8 cellular contexts compared by ENCODE assay signal in the genomic region with DNA sequence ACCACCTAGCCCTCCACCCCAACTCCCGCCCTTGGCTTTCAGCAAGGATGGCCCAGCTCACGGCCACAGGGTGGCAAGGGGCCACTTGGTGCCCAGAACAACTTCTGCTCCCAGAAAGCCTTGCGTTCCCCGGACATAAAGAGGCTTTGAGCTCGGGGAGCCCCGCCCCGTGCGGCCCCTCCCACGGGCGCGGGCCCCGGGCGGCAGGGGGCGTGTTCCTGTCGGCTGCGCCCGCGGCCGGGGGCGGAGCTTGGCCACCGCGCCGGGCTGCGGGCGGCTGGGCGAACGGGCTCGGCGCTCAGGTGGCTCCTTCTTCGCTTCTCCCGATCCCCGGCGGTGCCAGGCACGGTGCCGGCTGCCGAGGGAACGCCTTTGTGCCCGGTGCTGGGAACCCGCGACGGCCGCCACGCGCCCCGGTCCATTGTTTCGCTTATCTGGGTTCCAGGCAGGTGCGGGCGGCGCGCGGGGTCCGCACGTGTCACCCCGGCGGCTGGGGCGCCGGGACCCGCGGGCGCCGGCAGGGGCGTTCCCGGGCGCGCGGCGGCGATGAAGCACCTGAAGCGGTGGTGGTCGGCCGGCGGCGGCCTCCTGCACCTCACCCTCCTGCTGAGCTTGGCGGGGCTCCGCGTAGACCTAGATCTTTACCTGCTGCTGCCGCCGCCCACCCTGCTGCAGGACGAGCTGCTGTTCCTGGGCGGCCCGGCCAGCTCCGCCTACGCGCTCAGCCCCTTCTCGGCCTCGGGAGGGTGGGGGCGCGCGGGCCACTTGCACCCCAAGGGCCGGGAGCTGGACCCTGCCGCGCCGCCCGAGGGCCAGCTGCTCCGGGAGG. TPM values are rescaled to one million over a fixed set of nuclear protein-coding genes. Genes with fewer than 3 reads are reported as not detected.
DNase-seq lines count a peak whose midpoint lies in the region; TF ChIP-seq lines count a peak whose summit lies in the region.

NFE2L3 (plus strand) TSS at position 246 of the 829 bp plus-strand sequence; CDS start at position 547, 301 bp downstream.

- intact Hi-C loops in activated naive CD4-positive, alpha-beta T cell treated with anti-CD3 and anti-CD28 coated beads for 36 hours (cut with micrococcal nuclease): loop anchor here (1.0 to 10.0 kb wide), 8 partner anchors 15 to 713 kb away; partner anchors contain the start of gene SKAP2
- intact Hi-C loops in ovary (cut with DNase I) (no loop called here), thyroid gland (cut with DNase I) (no loop called here)

- H3K9me3 Mint-ChIP-seq in activated naive CD4-positive, alpha-beta T cell treated with anti-CD3 and anti-CD28 coated beads for 36 hours: peaks cover 3% of the 10 kb centered on the region
- peaks cover 10% of the 10 kb centered on the region for H3K9me3 Mint-ChIP-seq in glutamatergic neuron (ENCODE audit: unreplicated experiment)

- 1 to 2% (median 1%) methylated on average over 62 to 95 of the region's 95 CpGs for WGBS in ovary, 3 donors
- WGBS in thyroid gland, 2 donors: 13% methylated on average over 2 of the region's 95 CpGs; no CpG with 5 or more reads in 1 of the 2 donors

- peak within 1 kb of the TSS; percentile 98 for H3K27ac Mint-ChIP-seq in activated naive CD4-positive, alpha-beta T cell treated with anti-CD3 and anti-CD28 coated beads for 36 hours
- H3K27ac Mint-ChIP-seq in glutamatergic neuron (ENCODE audit: unreplicated experiment): peak within 1 kb of the TSS; percentile 83

- H3K9me3 ChIP-seq in ES-I3 (ENCODE audit: control insufficient read depth, insufficient read depth, low read length): 0 out of 2 replicates have a peak, but pooled peaks cover under 1% of the 10 kb centered on the region
- H3K9me3 ChIP-seq in SK-N-MC (ENCODE audit: low read depth, low read length): no peaks in the 10 kb centered on the region
- H3K9me3 ChIP-seq in ovary: no peaks in the 10 kb centered on the region
- H3K9me3 ChIP-seq in thyroid gland: no peaks in the 10 kb centered on the region

- peak; percentile 25 for DNase-seq in GOT3 (lab: John Stamatoyannopoulos, UW)
- peak; percentile 95 for DNase-seq in LoVo (ENCODE audit: low spot score)
- no peak for DNase-seq in SK-N-MC (ENCODE audit: low read depth, low spot score)
- peak; percentile 86 for DNase-seq in activated naive CD4-positive, alpha-beta T cell treated with anti-CD3 and anti-CD28 coated beads for 36 hours
- DNase-seq in glutamatergic neuron: peak; percentile 77
- DNase-seq in ovary: peak in 3 of 5 donors; percentile 22 to 47 (median 26)
- DNase-seq in thyroid gland: peak; percentile 58 to 62

- H3K36me3 ChIP-seq in ES-I3 (ENCODE audit: insufficient read depth, low read length) (no peaks in the 10 kb centered on the region), SK-N-MC (ENCODE audit: insufficient read depth, low read length) (no peaks in the 10 kb centered on the region), ovary (no peaks in the 10 kb centered on the region), thyroid gland (no peaks in the 10 kb centered on the region)

- no peaks in the 10 kb centered on the region for H3K27me3 ChIP-seq in ovary
- H3K27me3 ChIP-seq in thyroid gland: no peaks in the 10 kb centered on the region

- no peak for TF ChIP-seq EP300 in ovary (IDR thresholded peaks at IDR 0.05)

- no peak for TF ChIP-seq POLR2A in ovary (IDR thresholded peaks at IDR 0.05)
- TF ChIP-seq POLR2A in thyroid gland (IDR thresholded peaks at IDR 0.05): no peak

- H3K4me3 ChIP-seq in SK-N-MC (peak within 1 kb of the TSS; percentile 77), ovary (peak within 1 kb of the TSS; percentile 35), thyroid gland (replicated peaks in 1 of 3) (peak within 1 kb of the TSS in 1 of 3 donors; percentile 40)

- TF ChIP-seq CTCF in glutamatergic neuron (IDR thresholded peaks at IDR 0.05; ENCODE audit: partially characterized antibody, unreplicated experiment): no peak
- no peak for TF ChIP-seq CTCF in ovary (IDR thresholded peaks at IDR 0.05)
- no peak for TF ChIP-seq CTCF in thyroid gland (IDR thresholded peaks at IDR 0.05)

- peaks cover 50% of the 10 kb centered on the region for H3K4me1 Mint-ChIP-seq in activated naive CD4-positive, alpha-beta T cell treated with anti-CD3 and anti-CD28 coated beads for 36 hours (ENCODE audit: low read depth)
- peaks cover 11% of the 10 kb centered on the region for H3K4me1 Mint-ChIP-seq in glutamatergic neuron (ENCODE audit: low read depth, unreplicated experiment)

- peak within 1 kb of the TSS; percentile 95 for H3K4me3 Mint-ChIP-seq in activated naive CD4-positive, alpha-beta T cell treated with anti-CD3 and anti-CD28 coated beads for 36 hours
- H3K4me3 Mint-ChIP-seq in glutamatergic neuron (ENCODE audit: unreplicated experiment): peak within 1 kb of the TSS; percentile 93

- H3K9ac ChIP-seq in ES-I3 (ENCODE audit: low read depth, low read length): peak within 1 kb of the TSS; percentile 70
- peak within 1 kb of the TSS; percentile 66 for H3K9ac ChIP-seq in SK-N-MC (ENCODE audit: insufficient read length)

- no peaks in the 10 kb centered on the region for H3K27me3 Mint-ChIP-seq in activated naive CD4-positive, alpha-beta T cell treated with anti-CD3 and anti-CD28 coated beads for 36 hours (ENCODE audit: low read depth)
- peaks cover 26% of the 10 kb centered on the region for H3K27me3 Mint-ChIP-seq in glutamatergic neuron (ENCODE audit: unreplicated experiment)

- H3K27ac ChIP-seq in SK-N-MC: no peak within 1 kb of the TSS
- H3K27ac ChIP-seq in ovary: no peak within 1 kb of the TSS
- H3K27ac ChIP-seq in thyroid gland: no peak within 1 kb of the TSS

- CTCF ChIA-PET in activated naive CD4-positive, alpha-beta T cell treated with anti-CD3 and anti-CD28 coated beads for 36 hours (lab: Charles Lee): interaction anchor here (0.8 to 2.3 kb wide), 12 partner anchors 11 to 217 kb away, joined by 3 to 8 read pairs (median 4); partner anchors contain the start of gene CBX3

- H3K4me1 ChIP-seq in ES-I3 (ENCODE audit: insufficient read depth, low read length) (peaks cover 29% of the 10 kb centered on the region), ovary (ENCODE audit: insufficient read depth) (no peaks in the 10 kb centered on the region), thyroid gland (peaks cover 0 to 18% of the 10 kb centered on the region in 2 donors)

- H3K36me3 Mint-ChIP-seq in activated naive CD4-positive, alpha-beta T cell treated with anti-CD3 and anti-CD28 coated beads for 36 hours (ENCODE audit: low read depth): peaks cover 7% of the 10 kb centered on the region
- peaks cover 5% of the 10 kb centered on the region for H3K36me3 Mint-ChIP-seq in glutamatergic neuron (ENCODE audit: unreplicated experiment)

RNA-seq across cellular contexts. Expression of gene NFE2L3, which starts in this region (rescaled TPM):
- total RNA-seq in activated naive CD4-positive, alpha-beta T cell treated with anti-CD3 and anti-CD28 coated beads for 36 hours: 10 to 100 TPM; 12.5 to 12.9 TPM
- 42.1 TPM for total RNA-seq in glutamatergic neuron (ENCODE audit: unreplicated experiment)
- total RNA-seq in ovary: 1 to 10 TPM in 3 of 7 donors, under 1 TPM in 4; 0.45 to 3.1 (median 0.65) TPM
- polyA plus RNA-seq in ovary: 1 to 10 TPM; 1.4 to 6.1 TPM
- 1 to 10 TPM in 2 of 4 donors, under 1 TPM in 2; 0.33 to 1.4 (median 0.98) TPM for total RNA-seq in thyroid gland
